14 cellular contexts compared by ENCODE assay signal in genomic region chr12:114679452-114679875, GRCh38. TPM values are rescaled to one million over a fixed set of nuclear protein-coding genes. Genes with fewer than 3 reads are reported as not detected.
DNase-seq lines count a peak whose midpoint lies in the region; ATAC-seq and TF ChIP-seq lines count a peak whose summit lies in the region.
"Had no signal": no experiment of that assay in that cellular context is flagged by ENCODE, and none has a peak within 500 bp of the region (broad histone marks: within the 10 kb centered on the region; RNA-seq: fewer than 3 reads in every experiment).

No MANE protein-coding gene starts in this region.

- H3K27ac Mint-ChIP-seq in endodermal cell, result no peak overlapping the region
- H3K27ac Mint-ChIP-seq: immature natural killer cell had no signal

- WGBS in endodermal cell (ENCODE audit: insufficient coverage in 1 of 2, insufficient read length in 1 of 2), 2 experiments, result 4 to 8% methylated on average over 4 to 10 of the region's 10 CpGs

- H3K9ac ChIP-seq in endodermal cell (ENCODE audit: extremely low read depth, low read length, poor library complexity, severe bottlenecking) (no peak overlapping the region), mucosa of rectum (ENCODE audit: low read depth in 1 of 2, low read length in 2 of 2) (no peak overlapping the region)

- H3K27ac ChIP-seq in left ventricle myocardium inferior (replicated peaks), result peak overlapping the region; percentile 96
- H3K27ac ChIP-seq in endodermal cell (ENCODE audit: low read depth, low read length), result no peak overlapping the region
- no peak overlapping the region for H3K27ac ChIP-seq in mucosa of rectum (ENCODE audit: low read depth in 2 of 2, low read length in 2 of 2)
- peak overlapping the region; percentile 97 to 98 for H3K27ac ChIP-seq in uterus
- H3K27ac ChIP-seq: HL-60 had no signal

- intact Hi-C loops in left ventricle myocardium inferior (cut with micrococcal nuclease), result no loop called here
- intact Hi-C loops in left cardiac atrium (cut with DNase I), result no loop called here
- intact Hi-C loops in uterus (cut with DNase I; ENCODE audit: low total_unique reads), result no loop called here

- peaks cover 78% of the 10 kb centered on the region for H3K36me3 Mint-ChIP-seq in endodermal cell (ENCODE audit: low read depth)

- H3K4me1 ChIP-seq in left ventricle myocardium inferior (peaks cover 70% of the 10 kb centered on the region), endodermal cell (ENCODE audit: control insufficient read depth, insufficient read depth, low read length) (peaks cover 13% of the 10 kb centered on the region), mucosa of rectum (ENCODE audit: control insufficient read depth in 2 of 2, insufficient read depth in 2 of 2, low read length in 2 of 2) (peaks cover 0 to 6% of the 10 kb centered on the region in 2 donors), uterus (no peaks in the 10 kb centered on the region)

- ATAC-seq in left cardiac atrium, result no peak
- ATAC-seq in GM21526 (IDR thresholded peaks at IDR 0.05; ENCODE audit: low FRiP score, unreplicated experiment), result no peak

- H3K9me3 ChIP-seq in left ventricle myocardium inferior (replicated peaks), result no peaks in the 10 kb centered on the region
- H3K9me3 ChIP-seq in endodermal cell (ENCODE audit: control insufficient read depth, low read length), result no peaks in the 10 kb centered on the region
- H3K9me3 ChIP-seq in mucosa of rectum (ENCODE audit: control insufficient read depth in 2 of 2, low read length in 2 of 2), result no peaks in the 10 kb centered on the region
- H3K9me3 ChIP-seq in uterus, result no peaks in the 10 kb centered on the region

- H3K4me3 Mint-ChIP-seq in endodermal cell, result peak overlapping the region; percentile 92
- H3K4me3 Mint-ChIP-seq: immature natural killer cell had no signal

- H3K27me3 Mint-ChIP-seq in endodermal cell (ENCODE audit: insufficient read depth), result peaks cover 95% of the 10 kb centered on the region

- H3K27me3 ChIP-seq in left ventricle myocardium inferior (ENCODE audit: low read depth), result no peaks in the 10 kb centered on the region
- H3K27me3 ChIP-seq in endodermal cell (ENCODE audit: control insufficient read depth, insufficient read depth, low read length, poor library complexity, severe bottlenecking), result peaks cover 93% of the 10 kb centered on the region
- peaks cover 0 to 3% of the 10 kb centered on the region in 2 donors for H3K27me3 ChIP-seq in mucosa of rectum (ENCODE audit: control insufficient read depth in 2 of 2, insufficient read depth in 2 of 2, low read length in 2 of 2)
- no peaks in the 10 kb centered on the region for H3K27me3 ChIP-seq in uterus

- H3K9me3 Mint-ChIP-seq in endodermal cell, result no peaks in the 10 kb centered on the region

- peaks cover 42% of the 10 kb centered on the region for H3K4me1 Mint-ChIP-seq in endodermal cell

- DNase-seq in left ventricle myocardium inferior (no peak), left cardiac atrium (no peak), endodermal cell (peak; percentile 80), uterus (no peak), NCI-H2171 treated with DMSO at 0.1 percent for 48 hours (lab: John Stamatoyannopoulos, UW) (no peak), HuH-7.5 (ENCODE audit: low spot score) (no peak)
- DNase-seq: aorta; immature natural killer cell; NCI-H524; stimulated activated CD4-positive, alpha-beta T cell treated with anti-CD3 and anti-CD28 coated beads, Interleukin-4, amount 100 ng/mL, for 1 hour; substantia nigra had no signal

- TF ChIP-seq CTCF in left ventricle myocardium inferior (IDR thresholded peaks at IDR 0.05; ENCODE audit: borderline replicate concordance) (no peak), endodermal cell (conservative IDR thresholded peaks at IDR 0.05) (no peak), uterus (IDR thresholded peaks at IDR 0.05) (no peak)

- peaks cover 51% of the 10 kb centered on the region for H3K36me3 ChIP-seq in left ventricle myocardium inferior
- peaks cover 44% of the 10 kb centered on the region for H3K36me3 ChIP-seq in endodermal cell (ENCODE audit: control insufficient read depth, insufficient read depth, low read length)
- H3K36me3 ChIP-seq in mucosa of rectum (ENCODE audit: control insufficient read depth in 2 of 2, insufficient read depth in 2 of 2, low read length in 2 of 2), result peaks cover 2 to 9% of the 10 kb centered on the region in 2 donors
- H3K36me3 ChIP-seq in uterus, result no peaks in the 10 kb centered on the region

- TF ChIP-seq POLR2A in uterus (IDR thresholded peaks at IDR 0.05), result no peak

- peak overlapping the region; percentile 78 for H3K4me3 ChIP-seq in left ventricle myocardium inferior
- peak overlapping the region; percentile 95 for H3K4me3 ChIP-seq in endodermal cell (ENCODE audit: low read length)
- peak overlapping the region; percentile 4 to 27 for H3K4me3 ChIP-seq in mucosa of rectum (ENCODE audit: low read length in 2 of 2)
- peak overlapping the region; percentile 58 to 93 for H3K4me3 ChIP-seq in uterus

RNA-seq across cellular contexts. Expression of gene TBX3, which starts 4.5 kb away (rescaled TPM):
- total RNA-seq in left ventricle myocardium inferior (27.2 TPM), left cardiac atrium (10 to 100 TPM in 1 of 2 donors, 1 to 10 TPM in 1; 7.7 to 14.3 TPM), endodermal cell (10 to 100 TPM; 80.8 to 88.1 TPM), uterus (100 to 1,000 TPM in 1 of 4 donors, 10 to 100 TPM in 3; 11.0 to 120 (median 56.3) TPM)
- polyA plus RNA-seq in endodermal cell (2013, experiment 1 of 2), result 5.5 TPM
- polyA plus RNA-seq in endodermal cell (2013, experiment 2 of 2), result 5.9 TPM
- polyA plus RNA-seq: immature natural killer cell had no signal

Comparison
In these comparisons a context has a peak if more than half of its experiments do, and no peak if none do; other contexts are left out.
1. H3K27ac ChIP-seq: peak in left ventricle myocardium inferior (single experiment) and uterus (2 of 2); none in endodermal cell (single experiment) and mucosa of rectum (0 of 2).
2. H3K4me3 ChIP-seq: peak in every context shown above with its lines; median percentile 95 in endodermal cell; 78 in left ventricle myocardium inferior; 76 in uterus; 16 in mucosa of rectum.